In genomic region chr6:76555090-76555489, GRCh38 we compare ENCODE assay signal across 1 cellular context.
A peak's percentile ranks its signal among the peaks of the same experiment; 100 is the strongest.
TF ChIP-seq lines count a peak whose summit lies in the region.

No MANE protein-coding gene starts in this region.

TF ChIP-seq in GM23338, 12 proteins besides CTCF, POLR2A, EP300 and RAD21 (continued from another document):
- TF ChIP-seq, protein P1, sequence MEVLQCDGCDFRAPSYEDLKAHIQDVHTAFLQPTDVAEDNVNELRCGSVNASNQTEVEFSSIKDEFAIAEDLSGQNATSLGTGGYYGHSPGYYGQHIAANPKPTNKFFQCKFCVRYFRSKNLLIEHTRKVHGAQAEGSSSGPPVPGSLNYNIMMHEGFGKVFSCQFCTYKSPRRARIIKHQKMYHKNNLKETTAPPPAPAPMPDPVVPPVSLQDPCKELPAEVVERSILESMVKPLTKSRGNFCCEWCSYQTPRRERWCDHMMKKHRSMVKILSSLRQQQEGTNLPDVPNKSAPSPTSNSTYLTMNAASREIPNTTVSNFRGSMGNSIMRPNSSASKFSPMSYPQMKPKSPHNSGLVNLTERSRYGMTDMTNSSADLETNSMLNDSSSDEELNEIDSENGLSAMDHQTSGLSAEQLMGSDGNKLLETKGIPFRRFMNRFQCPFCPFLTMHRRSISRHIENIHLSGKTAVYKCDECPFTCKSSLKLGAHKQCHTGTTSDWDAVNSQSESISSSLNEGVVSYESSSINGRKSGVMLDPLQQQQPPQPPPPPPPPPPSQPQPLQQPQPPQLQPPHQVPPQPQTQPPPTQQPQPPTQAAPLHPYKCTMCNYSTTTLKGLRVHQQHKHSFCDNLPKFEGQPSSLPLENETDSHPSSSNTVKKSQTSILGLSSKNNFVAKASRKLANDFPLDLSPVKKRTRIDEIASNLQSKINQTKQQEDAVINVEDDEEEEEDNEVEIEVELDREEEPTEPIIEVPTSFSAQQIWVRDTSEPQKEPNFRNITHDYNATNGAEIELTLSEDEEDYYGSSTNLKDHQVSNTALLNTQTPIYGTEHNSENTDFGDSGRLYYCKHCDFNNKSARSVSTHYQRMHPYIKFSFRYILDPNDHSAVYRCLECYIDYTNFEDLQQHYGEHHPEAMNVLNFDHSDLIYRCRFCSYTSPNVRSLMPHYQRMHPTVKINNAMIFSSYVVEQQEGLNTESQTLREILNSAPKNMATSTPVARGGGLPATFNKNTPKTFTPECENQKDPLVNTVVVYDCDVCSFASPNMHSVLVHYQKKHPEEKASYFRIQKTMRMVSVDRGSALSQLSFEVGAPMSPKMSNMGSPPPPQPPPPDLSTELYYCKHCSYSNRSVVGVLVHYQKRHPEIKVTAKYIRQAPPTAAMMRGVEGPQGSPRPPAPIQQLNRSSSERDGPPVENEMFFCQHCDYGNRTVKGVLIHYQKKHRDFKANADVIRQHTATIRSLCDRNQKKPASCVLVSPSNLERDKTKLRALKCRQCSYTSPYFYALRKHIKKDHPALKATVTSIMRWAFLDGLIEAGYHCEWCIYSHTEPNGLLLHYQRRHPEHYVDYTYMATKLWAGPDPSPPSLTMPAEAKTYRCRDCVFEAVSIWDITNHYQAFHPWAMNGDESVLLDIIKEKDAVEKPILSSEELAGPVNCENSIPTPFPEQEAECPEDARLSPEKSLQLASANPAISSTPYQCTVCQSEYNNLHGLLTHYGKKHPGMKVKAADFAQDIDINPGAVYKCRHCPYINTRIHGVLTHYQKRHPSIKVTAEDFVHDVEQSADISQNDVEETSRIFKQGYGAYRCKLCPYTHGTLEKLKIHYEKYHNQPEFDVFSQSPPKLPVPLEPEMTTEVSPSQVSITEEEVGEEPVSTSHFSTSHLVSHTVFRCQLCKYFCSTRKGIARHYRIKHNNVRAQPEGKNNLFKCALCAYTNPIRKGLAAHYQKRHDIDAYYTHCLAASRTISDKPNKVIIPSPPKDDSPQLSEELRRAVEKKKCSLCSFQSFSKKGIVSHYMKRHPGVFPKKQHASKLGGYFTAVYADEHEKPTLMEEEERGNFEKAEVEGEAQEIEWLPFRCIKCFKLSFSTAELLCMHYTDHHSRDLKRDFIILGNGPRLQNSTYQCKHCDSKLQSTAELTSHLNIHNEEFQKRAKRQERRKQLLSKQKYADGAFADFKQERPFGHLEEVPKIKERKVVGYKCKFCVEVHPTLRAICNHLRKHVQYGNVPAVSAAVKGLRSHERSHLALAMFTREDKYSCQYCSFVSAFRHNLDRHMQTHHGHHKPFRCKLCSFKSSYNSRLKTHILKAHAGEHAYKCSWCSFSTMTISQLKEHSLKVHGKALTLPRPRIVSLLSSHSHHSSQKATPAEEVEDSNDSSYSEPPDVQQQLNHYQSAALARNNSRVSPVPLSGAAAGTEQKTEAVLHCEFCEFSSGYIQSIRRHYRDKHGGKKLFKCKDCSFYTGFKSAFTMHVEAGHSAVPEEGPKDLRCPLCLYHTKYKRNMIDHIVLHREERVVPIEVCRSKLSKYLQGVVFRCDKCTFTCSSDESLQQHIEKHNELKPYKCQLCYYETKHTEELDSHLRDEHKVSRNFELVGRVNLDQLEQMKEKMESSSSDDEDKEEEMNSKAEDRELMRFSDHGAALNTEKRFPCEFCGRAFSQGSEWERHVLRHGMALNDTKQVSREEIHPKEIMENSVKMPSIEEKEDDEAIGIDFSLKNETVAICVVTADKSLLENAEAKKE (CRISPR knock-in tag; IDR thresholded peaks at IDR 0.05): no peak
- peak; percentile 64; the same call in 1 of the 2 replicates for TF ChIP-seq NANOG (IDR thresholded peaks at IDR 0.05; ENCODE audit: borderline replicate concordance)
TF ChIP-seq in GM23338: peak in this region for 1.
